ENCODE assay signal across 1 cellular context in genomic region chr1:154324669-154325582, GRCh38.
TF ChIP-seq lines count a peak whose summit lies in the region.

Gene ATP8B2 (plus strand): TSS chr1:154325525. CDS start chr1:154328142, 2,617 bp downstream.

TF ChIP-seq in HepG2, 621 proteins besides CTCF, POLR2A, EP300 and RAD21 (continued from another document and continues in another):
- TF ChIP-seq, protein P1, sequence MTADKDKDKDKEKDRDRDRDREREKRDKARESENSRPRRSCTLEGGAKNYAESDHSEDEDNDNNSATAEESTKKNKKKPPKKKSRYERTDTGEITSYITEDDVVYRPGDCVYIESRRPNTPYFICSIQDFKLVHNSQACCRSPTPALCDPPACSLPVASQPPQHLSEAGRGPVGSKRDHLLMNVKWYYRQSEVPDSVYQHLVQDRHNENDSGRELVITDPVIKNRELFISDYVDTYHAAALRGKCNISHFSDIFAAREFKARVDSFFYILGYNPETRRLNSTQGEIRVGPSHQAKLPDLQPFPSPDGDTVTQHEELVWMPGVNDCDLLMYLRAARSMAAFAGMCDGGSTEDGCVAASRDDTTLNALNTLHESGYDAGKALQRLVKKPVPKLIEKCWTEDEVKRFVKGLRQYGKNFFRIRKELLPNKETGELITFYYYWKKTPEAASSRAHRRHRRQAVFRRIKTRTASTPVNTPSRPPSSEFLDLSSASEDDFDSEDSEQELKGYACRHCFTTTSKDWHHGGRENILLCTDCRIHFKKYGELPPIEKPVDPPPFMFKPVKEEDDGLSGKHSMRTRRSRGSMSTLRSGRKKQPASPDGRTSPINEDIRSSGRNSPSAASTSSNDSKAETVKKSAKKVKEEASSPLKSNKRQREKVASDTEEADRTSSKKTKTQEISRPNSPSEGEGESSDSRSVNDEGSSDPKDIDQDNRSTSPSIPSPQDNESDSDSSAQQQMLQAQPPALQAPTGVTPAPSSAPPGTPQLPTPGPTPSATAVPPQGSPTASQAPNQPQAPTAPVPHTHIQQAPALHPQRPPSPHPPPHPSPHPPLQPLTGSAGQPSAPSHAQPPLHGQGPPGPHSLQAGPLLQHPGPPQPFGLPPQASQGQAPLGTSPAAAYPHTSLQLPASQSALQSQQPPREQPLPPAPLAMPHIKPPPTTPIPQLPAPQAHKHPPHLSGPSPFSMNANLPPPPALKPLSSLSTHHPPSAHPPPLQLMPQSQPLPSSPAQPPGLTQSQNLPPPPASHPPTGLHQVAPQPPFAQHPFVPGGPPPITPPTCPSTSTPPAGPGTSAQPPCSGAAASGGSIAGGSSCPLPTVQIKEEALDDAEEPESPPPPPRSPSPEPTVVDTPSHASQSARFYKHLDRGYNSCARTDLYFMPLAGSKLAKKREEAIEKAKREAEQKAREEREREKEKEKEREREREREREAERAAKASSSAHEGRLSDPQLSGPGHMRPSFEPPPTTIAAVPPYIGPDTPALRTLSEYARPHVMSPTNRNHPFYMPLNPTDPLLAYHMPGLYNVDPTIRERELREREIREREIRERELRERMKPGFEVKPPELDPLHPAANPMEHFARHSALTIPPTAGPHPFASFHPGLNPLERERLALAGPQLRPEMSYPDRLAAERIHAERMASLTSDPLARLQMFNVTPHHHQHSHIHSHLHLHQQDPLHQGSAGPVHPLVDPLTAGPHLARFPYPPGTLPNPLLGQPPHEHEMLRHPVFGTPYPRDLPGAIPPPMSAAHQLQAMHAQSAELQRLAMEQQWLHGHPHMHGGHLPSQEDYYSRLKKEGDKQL (CRISPR knock-in tag; IDR thresholded peaks at IDR 0.05; ENCODE audit: low read depth) = no peak
- TF ChIP-seq ZNF513 (CRISPR knock-in tag; conservative IDR thresholded peaks at IDR 0.05) = no peak
- TF ChIP-seq GFI1 (CRISPR knock-in tag; IDR thresholded peaks at IDR 0.05; ENCODE audit: borderline replicate concordance) = no peak
- TF ChIP-seq, protein P2, sequence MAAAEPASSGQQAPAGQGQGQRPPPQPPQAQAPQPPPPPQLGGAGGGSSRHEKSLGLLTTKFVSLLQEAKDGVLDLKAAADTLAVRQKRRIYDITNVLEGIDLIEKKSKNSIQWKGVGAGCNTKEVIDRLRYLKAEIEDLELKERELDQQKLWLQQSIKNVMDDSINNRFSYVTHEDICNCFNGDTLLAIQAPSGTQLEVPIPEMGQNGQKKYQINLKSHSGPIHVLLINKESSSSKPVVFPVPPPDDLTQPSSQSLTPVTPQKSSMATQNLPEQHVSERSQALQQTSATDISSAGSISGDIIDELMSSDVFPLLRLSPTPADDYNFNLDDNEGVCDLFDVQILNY (CRISPR knock-in tag; conservative IDR thresholded peaks at IDR 0.05) = no peak
- TF ChIP-seq KLF16 (CRISPR knock-in tag; IDR thresholded peaks at IDR 0.05) = peak in 1 of 2 experiments; percentile 32; a peak in 1 of 4 replicates
- TF ChIP-seq, protein P3, sequence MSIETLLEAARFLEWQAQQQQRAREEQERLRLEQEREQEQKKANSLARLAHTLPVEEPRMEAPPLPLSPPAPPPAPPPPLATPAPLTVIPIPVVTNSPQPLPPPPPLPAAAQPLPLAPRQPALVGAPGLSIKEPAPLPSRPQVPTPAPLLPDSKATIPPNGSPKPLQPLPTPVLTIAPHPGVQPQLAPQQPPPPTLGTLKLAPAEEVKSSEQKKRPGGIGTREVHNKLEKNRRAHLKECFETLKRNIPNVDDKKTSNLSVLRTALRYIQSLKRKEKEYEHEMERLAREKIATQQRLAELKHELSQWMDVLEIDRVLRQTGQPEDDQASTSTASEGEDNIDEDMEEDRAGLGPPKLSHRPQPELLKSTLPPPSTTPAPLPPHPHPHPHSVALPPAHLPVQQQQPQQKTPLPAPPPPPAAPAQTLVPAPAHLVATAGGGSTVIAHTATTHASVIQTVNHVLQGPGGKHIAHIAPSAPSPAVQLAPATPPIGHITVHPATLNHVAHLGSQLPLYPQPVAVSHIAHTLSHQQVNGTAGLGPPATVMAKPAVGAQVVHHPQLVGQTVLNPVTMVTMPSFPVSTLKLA (IDR thresholded peaks at IDR 0.05) = no peak
- no peak for TF ChIP-seq KLF9 (CRISPR knock-in tag; IDR thresholded peaks at IDR 0.05; ENCODE audit: low read depth)
- TF ChIP-seq SMYD3 (CRISPR knock-in tag; IDR thresholded peaks at IDR 0.05) = no peak
- no peak for TF ChIP-seq ZFP36L2 (CRISPR knock-in tag; IDR thresholded peaks at IDR 0.05)
- no peak for TF ChIP-seq ZFP82 (CRISPR knock-in tag; IDR thresholded peaks at IDR 0.05; ENCODE audit: borderline replicate concordance)
- peak; percentile 45; the same call in 1 of the 2 replicates for TF ChIP-seq MIER3 (CRISPR knock-in tag; IDR thresholded peaks at IDR 0.05; ENCODE audit: borderline replicate concordance)
- TF ChIP-seq ZNF615 (CRISPR knock-in tag; IDR thresholded peaks at IDR 0.05; ENCODE audit: borderline replicate concordance) = no peak
- no peak for TF ChIP-seq SALL2 (CRISPR knock-in tag; IDR thresholded peaks at IDR 0.05)
- TF ChIP-seq ISX (CRISPR knock-in tag; conservative IDR thresholded peaks at IDR 0.05) = no peak
- no peak for TF ChIP-seq PRPF4 (IDR thresholded peaks at IDR 0.05; ENCODE audit: low read depth, low read length, poor library complexity, severe bottlenecking)
- TF ChIP-seq NFKB2 (CRISPR knock-in tag; IDR thresholded peaks at IDR 0.05; ENCODE audit: borderline replicate concordance) = no peak; the same call in 1 of the 2 replicates
- TF ChIP-seq REPIN1 (CRISPR knock-in tag; IDR thresholded peaks at IDR 0.05; ENCODE audit: borderline replicate concordance, low read depth) = 0 out of 2 replicates have a peak, but pooled peaks have one; percentile 48
- 0 out of 2 replicates have a peak, but pooled peaks have one; percentile 14 for TF ChIP-seq KDM3A (CRISPR knock-in tag; IDR thresholded peaks at IDR 0.05; ENCODE audit: low read depth)
- TF ChIP-seq TFE3 (CRISPR knock-in tag; IDR thresholded peaks at IDR 0.05) = no peak
- TF ChIP-seq, protein P4, sequence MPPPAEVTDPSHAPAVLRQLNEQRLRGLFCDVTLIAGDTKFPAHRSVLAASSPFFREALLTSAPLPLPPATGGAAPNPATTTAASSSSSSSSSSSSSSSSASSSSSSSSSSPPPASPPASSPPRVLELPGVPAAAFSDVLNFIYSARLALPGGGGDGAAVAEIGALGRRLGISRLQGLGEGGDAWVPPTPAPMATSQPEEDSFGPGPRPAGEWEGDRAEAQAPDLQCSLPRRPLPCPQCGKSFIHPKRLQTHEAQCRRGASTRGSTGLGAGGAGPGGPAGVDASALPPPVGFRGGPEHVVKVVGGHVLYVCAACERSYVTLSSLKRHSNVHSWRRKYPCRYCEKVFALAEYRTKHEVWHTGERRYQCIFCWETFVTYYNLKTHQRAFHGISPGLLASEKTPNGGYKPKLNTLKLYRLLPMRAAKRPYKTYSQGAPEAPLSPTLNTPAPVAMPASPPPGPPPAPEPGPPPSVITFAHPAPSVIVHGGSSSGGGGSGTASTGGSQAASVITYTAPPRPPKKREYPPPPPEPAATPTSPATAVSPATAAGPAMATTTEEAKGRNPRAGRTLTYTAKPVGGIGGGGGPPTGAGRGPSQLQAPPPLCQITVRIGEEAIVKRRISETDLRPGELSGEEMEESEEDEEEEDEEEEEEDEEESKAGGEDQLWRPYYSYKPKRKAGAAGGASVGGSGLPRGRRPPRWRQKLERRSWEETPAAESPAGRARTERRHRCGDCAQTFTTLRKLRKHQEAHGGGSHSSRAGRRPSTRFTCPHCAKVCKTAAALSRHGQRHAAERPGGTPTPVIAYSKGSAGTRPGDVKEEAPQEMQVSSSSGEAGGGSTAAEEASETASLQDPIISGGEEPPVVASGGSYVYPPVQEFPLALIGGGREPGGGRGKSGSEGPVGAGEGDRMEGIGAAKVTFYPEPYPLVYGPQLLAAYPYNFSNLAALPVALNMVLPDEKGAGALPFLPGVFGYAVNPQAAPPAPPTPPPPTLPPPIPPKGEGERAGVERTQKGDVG (CRISPR knock-in tag; IDR thresholded peaks at IDR 0.05; ENCODE audit: borderline replicate concordance) = no peak
- TF ChIP-seq TFAP4 (IDR thresholded peaks at IDR 0.05; ENCODE audit: borderline replicate concordance, low read depth) = no peak
- no peak for TF ChIP-seq SMAD3 (CRISPR knock-in tag; IDR thresholded peaks at IDR 0.05)
- TF ChIP-seq WIZ (CRISPR knock-in tag; IDR thresholded peaks at IDR 0.05) = 0 out of 2 replicates have a peak, but pooled peaks have one; percentile 26
- no peak for TF ChIP-seq NFKBIZ (CRISPR knock-in tag; IDR thresholded peaks at IDR 0.05)
- no peak for TF ChIP-seq FIP1L1 (IDR thresholded peaks at IDR 0.05; ENCODE audit: borderline replicate concordance, insufficient read depth, low read depth, low read length)
- TF ChIP-seq ZMYM4 (CRISPR knock-in tag; IDR thresholded peaks at IDR 0.05) = peak; percentile 26; the same call in 1 of the 2 replicates
- no peak for TF ChIP-seq NONO (IDR thresholded peaks at IDR 0.05)
- peak; percentile 52; the same call in 1 of the 2 replicates for TF ChIP-seq NONO (CRISPR knock-in tag; conservative IDR thresholded peaks at IDR 0.05)
- TF ChIP-seq, protein P5, sequence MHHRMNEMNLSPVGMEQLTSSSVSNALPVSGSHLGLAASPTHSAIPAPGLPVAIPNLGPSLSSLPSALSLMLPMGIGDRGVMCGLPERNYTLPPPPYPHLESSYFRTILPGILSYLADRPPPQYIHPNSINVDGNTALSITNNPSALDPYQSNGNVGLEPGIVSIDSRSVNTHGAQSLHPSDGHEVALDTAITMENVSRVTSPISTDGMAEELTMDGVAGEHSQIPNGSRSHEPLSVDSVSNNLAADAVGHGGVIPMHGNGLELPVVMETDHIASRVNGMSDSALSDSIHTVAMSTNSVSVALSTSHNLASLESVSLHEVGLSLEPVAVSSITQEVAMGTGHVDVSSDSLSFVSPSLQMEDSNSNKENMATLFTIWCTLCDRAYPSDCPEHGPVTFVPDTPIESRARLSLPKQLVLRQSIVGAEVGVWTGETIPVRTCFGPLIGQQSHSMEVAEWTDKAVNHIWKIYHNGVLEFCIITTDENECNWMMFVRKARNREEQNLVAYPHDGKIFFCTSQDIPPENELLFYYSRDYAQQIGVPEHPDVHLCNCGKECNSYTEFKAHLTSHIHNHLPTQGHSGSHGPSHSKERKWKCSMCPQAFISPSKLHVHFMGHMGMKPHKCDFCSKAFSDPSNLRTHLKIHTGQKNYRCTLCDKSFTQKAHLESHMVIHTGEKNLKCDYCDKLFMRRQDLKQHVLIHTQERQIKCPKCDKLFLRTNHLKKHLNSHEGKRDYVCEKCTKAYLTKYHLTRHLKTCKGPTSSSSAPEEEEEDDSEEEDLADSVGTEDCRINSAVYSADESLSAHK (CRISPR knock-in tag; IDR thresholded peaks at IDR 0.05; ENCODE audit: borderline replicate concordance) = no peak
- TF ChIP-seq GPN1 (CRISPR knock-in tag; IDR thresholded peaks at IDR 0.05; ENCODE audit: borderline replicate concordance) = no peak
- TF ChIP-seq RXRA (CRISPR knock-in tag; IDR thresholded peaks at IDR 0.05) = no peak
- TF ChIP-seq PLRG1 (conservative IDR thresholded peaks at IDR 0.05) = no peak
- 0 out of 2 replicates have a peak, but pooled peaks have one; percentile 22 for TF ChIP-seq KMT2B (CRISPR knock-in tag; IDR thresholded peaks at IDR 0.05)
- TF ChIP-seq, protein P6, sequence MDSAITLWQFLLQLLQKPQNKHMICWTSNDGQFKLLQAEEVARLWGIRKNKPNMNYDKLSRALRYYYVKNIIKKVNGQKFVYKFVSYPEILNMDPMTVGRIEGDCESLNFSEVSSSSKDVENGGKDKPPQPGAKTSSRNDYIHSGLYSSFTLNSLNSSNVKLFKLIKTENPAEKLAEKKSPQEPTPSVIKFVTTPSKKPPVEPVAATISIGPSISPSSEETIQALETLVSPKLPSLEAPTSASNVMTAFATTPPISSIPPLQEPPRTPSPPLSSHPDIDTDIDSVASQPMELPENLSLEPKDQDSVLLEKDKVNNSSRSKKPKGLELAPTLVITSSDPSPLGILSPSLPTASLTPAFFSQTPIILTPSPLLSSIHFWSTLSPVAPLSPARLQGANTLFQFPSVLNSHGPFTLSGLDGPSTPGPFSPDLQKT (CRISPR knock-in tag; IDR thresholded peaks at IDR 0.05; ENCODE audit: borderline replicate concordance) = no peak
- no peak for TF ChIP-seq SOX6 (IDR thresholded peaks at IDR 0.05)
- TF ChIP-seq SOX6 (CRISPR knock-in tag; IDR thresholded peaks at IDR 0.05) = peak; percentile 40
- no peak for TF ChIP-seq NCOA1 (CRISPR knock-in tag; IDR thresholded peaks at IDR 0.05)
- TF ChIP-seq, protein P7, sequence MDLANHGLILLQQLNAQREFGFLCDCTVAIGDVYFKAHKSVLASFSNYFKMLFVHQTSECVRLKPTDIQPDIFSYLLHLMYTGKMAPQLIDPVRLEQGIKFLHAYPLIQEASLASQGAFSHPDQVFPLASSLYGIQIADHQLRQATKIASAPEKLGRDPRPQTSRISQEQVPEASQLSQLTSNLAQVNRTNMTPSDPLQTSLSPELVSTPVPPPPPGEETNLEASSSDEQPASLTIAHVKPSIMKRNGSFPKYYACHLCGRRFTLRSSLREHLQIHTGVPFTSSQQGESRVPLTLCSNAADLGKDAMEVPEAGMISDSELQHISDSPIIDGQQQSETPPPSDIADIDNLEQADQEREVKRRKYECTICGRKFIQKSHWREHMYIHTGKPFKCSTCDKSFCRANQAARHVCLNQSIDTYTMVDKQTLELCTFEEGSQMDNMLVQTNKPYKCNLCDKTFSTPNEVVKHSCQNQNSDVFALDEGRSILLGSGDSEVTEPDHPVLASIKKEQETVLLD (CRISPR knock-in tag; IDR thresholded peaks at IDR 0.05; ENCODE audit: low read depth) = no peak
- TF ChIP-seq ZNF607 (CRISPR knock-in tag; IDR thresholded peaks at IDR 0.05; ENCODE audit: borderline replicate concordance) = no peak
- no peak for TF ChIP-seq ZNF589 (CRISPR knock-in tag; conservative IDR thresholded peaks at IDR 0.05)
- TF ChIP-seq ZNF34 (CRISPR knock-in tag; IDR thresholded peaks at IDR 0.05; ENCODE audit: borderline replicate concordance) = no peak
